25 cellular contexts compared by ENCODE assay signal in the genomic region with DNA sequence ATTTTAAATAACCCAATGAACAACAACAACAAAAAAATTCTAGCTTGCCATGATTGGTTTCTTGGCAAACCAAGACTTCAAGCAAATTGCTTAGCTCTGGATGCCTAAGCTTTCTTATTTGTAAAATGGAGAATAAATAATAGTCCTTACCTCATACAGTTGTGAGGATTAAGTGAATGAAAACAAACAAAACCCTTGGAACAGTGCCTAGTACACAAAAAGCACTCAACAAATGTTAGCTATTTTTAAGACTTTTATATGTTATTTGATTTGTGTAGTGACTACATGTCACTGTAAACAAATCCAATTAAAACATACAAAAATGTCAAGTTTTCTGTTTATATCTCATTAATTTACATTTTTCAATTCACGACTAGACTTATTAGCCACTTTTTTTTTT.
"Had no signal": no experiment of that assay in that cellular context is flagged by ENCODE, and none has a peak within 500 bp of the region (broad histone marks: within the 10 kb centered on the region; RNA-seq: fewer than 3 reads in every experiment).

No MANE protein-coding gene starts in this region.

- H3K4me3 ChIP-seq: pancreas, prostate gland, right lobe of liver, sigmoid colon, stomach, thoracic aorta, thyroid gland, tibial nerve, upper lobe of left lung, vagina had no signal

- H3K4me1 ChIP-seq: pancreas, prostate gland, right lobe of liver, sigmoid colon, stomach, thyroid gland, tibial nerve, upper lobe of left lung, vagina had no signal

- H3K36me3 ChIP-seq: neutrophil, pancreas, prostate gland, right lobe of liver, sigmoid colon, stomach, thoracic aorta, thyroid gland, tibial nerve, upper lobe of left lung, vagina had no signal

- H3K9me3 ChIP-seq: neutrophil, pancreas, prostate gland, right lobe of liver, thoracic aorta, thyroid gland, vagina had no signal

- FAIRE-seq: pancreas, small intestine, urothelium cell line had no signal

- ATAC-seq: natural killer cell treated with Interleukin-12 subunit alpha and Interleukin-12 subunit beta and Interleukin-15 and Interleukin-18, amount 100 ng/mL, for 72 hours; pancreas; right cardiac atrium; right lobe of liver; stimulated activated effector memory CD8-positive, alpha-beta T cell treated with anti-CD3 and anti-CD28 coated beads, Interleukin-12 subunit alpha, Interleukin-12 subunit beta, amount 100 ng/mL, for 72 hours; stimulated activated naive B cell treated with anti-CD40 and anti-IgM and Interleukin-4, amounts not matched to agents 10 μg/mL and 1 μg/mL and 100 μg/mL, for 72 hours had no signal

- H3K27me3 ChIP-seq: pancreas, right lobe of liver, sigmoid colon, stomach, thyroid gland, tibial nerve, upper lobe of left lung, vagina had no signal

- DNase-seq: nephron progenitor cell; nucleus accumbens; pancreas; retina; right cardiac atrium; right lobe of liver; sigmoid colon; small intestine; stimulated activated CD4-positive, alpha-beta T cell treated with anti-CD3 and anti-CD28 coated beads, Interleukin-15, amount 100 ng/mL, for 24 hours; stimulated activated CD4-positive, alpha-beta T cell treated with anti-CD3 and anti-CD28 coated beads, Interleukin-2, amount 100 ng/mL, for 24 hours; stimulated activated CD4-positive, alpha-beta T cell treated with anti-CD3 and anti-CD28 coated beads, Interleukin-2, amount 100 ng/mL, for 48 hours; stimulated activated CD4-positive, alpha-beta T cell treated with anti-CD3 and anti-CD28 coated beads, Interleukin-4, amount 100 ng/mL, for 24 hours; stimulated activated naive B cell treated with anti-CD40 and anti-IgM and Interleukin-4, amounts not matched to agents 10 μg/mL and 1 μg/mL and 100 μg/mL, for 72 hours; stimulated activated naive CD4-positive, alpha-beta T cell treated with Interleukin-2 at 50 U/mL for 16 hours; stomach; thyroid gland; upper lobe of left lung had no signal

- H3K27ac ChIP-seq: neutrophil, pancreas, prostate gland, right lobe of liver, sigmoid colon, stomach, thoracic aorta, thyroid gland, tibial nerve, upper lobe of left lung, vagina had no signal
